ENCODE assay signal across 14 cellular contexts in the genomic region with DNA sequence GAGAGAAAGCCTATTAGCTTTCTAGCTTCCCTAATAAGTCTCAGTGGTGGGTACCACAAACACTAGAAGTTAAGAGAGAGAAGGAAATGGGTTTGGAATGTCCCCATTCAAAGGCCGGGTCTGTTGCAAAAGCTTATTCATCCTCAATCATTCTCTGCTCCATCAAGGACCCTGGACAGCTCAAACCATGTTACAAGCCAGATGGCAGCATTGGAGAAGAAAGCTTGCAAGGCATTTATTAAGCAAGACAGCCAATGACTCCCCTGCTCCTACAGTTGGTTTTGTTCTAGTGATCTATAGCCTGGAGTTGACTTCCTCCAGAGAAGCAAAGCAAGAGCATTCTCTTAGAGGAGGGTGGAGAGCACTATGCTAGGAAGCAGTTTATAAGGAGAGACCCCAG.
A peak's percentile ranks its signal among the peaks of the same experiment; 100 is the strongest.
DNase-seq lines count a peak whose midpoint lies in the region; ATAC-seq and TF ChIP-seq lines count a peak whose summit lies in the region.
"Had no signal": no experiment of that assay in that cellular context is flagged by ENCODE, and none has a peak within 500 bp of the region (broad histone marks: within the 10 kb centered on the region; RNA-seq: fewer than 3 reads in every experiment).

No MANE protein-coding gene starts in this region.

- TF ChIP-seq CTCF in cardiac muscle cell (IDR thresholded peaks at IDR 0.05; ENCODE audit: low read depth, low read length) (peak; percentile 13), fibroblast of villous mesenchyme (IDR thresholded peaks at IDR 0.05; ENCODE audit: insufficient read depth, low read depth, low read length) (peak; percentile 10)

- no peaks in the 10 kb centered on the region for H3K4me1 ChIP-seq in cardiac muscle cell (ENCODE audit: low read depth)
- H3K4me1 ChIP-seq in adipocyte (ENCODE audit: control insufficient read depth, insufficient read depth, low read length) = peaks cover 10% of the 10 kb centered on the region
- H3K4me1 ChIP-seq: spleen had no signal

- intact Hi-C loops in cardiac septum (cut with DNase I) = no loop called here

- no peak overlapping the region for H3K4me3 ChIP-seq in cardiac muscle cell
- H3K4me3 ChIP-seq in adipocyte (ENCODE audit: low read length) = no peak overlapping the region
- no peak overlapping the region for H3K4me3 ChIP-seq in fibroblast of villous mesenchyme (ENCODE audit: low read depth, low read length)
- H3K4me3 ChIP-seq: spleen had no signal

- ATAC-seq in HG03354 (IDR thresholded peaks at IDR 0.05; ENCODE audit: poor library complexity, severe bottlenecking, unreplicated experiment) (no peak), HG03175 (IDR thresholded peaks at IDR 0.05; ENCODE audit: unreplicated experiment) (no peak)
- ATAC-seq: activated T-cell treated with anti-CD3 and anti-CD28 coated beads, Interleukin-2, amount 50 U/mL, for 4 hours had no signal

- H3K9me3 ChIP-seq in cardiac muscle cell (ENCODE audit: low read depth) (no peaks in the 10 kb centered on the region), adipocyte (ENCODE audit: control insufficient read depth, low read length) (no peaks in the 10 kb centered on the region)

- DNase-seq in cardiac muscle cell (ENCODE audit: low read depth in 1 of 2, low spot score in 1 of 2) (peak; percentile 67 to 72), cardiac septum (ENCODE audit: low spot score) (no peak), adipocyte (ENCODE audit: low read depth) (peak; percentile 71), fibroblast of villous mesenchyme (ENCODE audit: low read depth) (peak; percentile 47), NCI-H187 (lab: John Stamatoyannopoulos, UW) (no peak), amniotic stem cell (lab: John Stamatoyannopoulos, UW) (no peak)
- DNase-seq: ACHN; activated T-cell treated with anti-CD3 and anti-CD28 coated beads, Interleukin-2, amount 50 U/mL, for 4 hours; DMS79 treated with DMSO at 0.1 percent for 48 hours; NCI-H446 treated with DMSO at 0.1 percent for 48 hours; SHP77; spleen had no signal

- H3K27me3 ChIP-seq in cardiac muscle cell = no peaks in the 10 kb centered on the region
- H3K27me3 ChIP-seq in adipocyte (replicated peaks; ENCODE audit: control insufficient read depth, insufficient read depth, low read length) = no peaks in the 10 kb centered on the region

- no peak overlapping the region for H3K27ac ChIP-seq in cardiac muscle cell
- H3K27ac ChIP-seq: spleen had no signal

- H3K36me3 ChIP-seq in cardiac muscle cell (no peaks in the 10 kb centered on the region), adipocyte (ENCODE audit: control insufficient read depth, insufficient read depth, low read length, severe bottlenecking) (peaks cover 26% of the 10 kb centered on the region)
- H3K36me3 ChIP-seq: spleen had no signal

- no peak overlapping the region for H3K9ac ChIP-seq in adipocyte (ENCODE audit: low read length)

Comparison
In these comparisons a context has a peak if more than half of its experiments do, and no peak if none do; other contexts are left out.
1. DNase-seq: peak in cardiac muscle cell (2 of 2), adipocyte (single experiment) and fibroblast of villous mesenchyme (single experiment); none in cardiac septum (single experiment), NCI-H187 (0 of 2) and amniotic stem cell (single experiment).